In the genomic region with DNA sequence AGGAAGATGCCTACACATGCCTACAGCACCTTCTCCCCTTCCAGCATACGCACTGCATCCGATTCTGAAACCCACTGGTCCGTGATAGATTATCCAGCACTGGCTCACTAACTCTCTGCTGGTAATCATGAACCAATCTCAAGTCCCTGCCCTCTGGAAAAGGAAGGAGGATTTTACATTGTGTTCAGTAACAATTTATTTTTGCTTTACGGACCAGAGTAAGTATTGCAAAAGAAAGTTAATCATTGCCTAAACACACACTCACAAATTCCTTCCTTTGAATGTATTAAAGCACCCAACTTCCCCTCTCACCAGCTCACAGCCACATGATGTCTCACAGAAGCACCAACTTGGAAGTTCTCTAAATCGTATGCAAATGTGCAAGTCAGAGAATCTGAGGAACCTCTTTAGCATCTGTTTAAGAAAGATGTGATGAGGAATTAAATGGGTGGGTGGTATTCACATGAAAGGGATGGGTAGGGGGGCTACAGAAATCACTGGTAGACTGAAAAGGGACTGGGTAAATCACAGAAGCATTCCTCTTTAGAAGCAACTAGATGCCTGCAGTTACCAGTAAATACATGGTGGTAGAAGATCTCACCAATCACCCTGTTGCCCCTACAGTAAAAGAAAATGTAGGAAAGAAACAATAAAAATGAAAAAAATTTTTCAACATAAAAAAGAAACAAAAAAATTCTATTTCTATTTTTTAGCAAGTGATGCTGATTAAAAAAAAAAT, we compare ENCODE assay signal across 10 cellular contexts. TPM values are rescaled to one million over a fixed set of nuclear protein-coding genes. Genes with fewer than 3 reads are reported as not detected.
DNase-seq lines count a peak whose midpoint lies in the region; ATAC-seq, FAIRE-seq and TF ChIP-seq lines count a peak whose summit lies in the region.
"Had no signal": no experiment of that assay in that cellular context is flagged by ENCODE, and none has a peak within 500 bp of the region (broad histone marks: within the 10 kb centered on the region; RNA-seq: fewer than 3 reads in every experiment).

No MANE protein-coding gene starts in this region.

- TF ChIP-seq CTCF in GM12878 (IDR thresholded peaks at IDR 0.05 in 2 of 3, conservative IDR thresholded peaks at IDR 0.05 in 1 of 3; ENCODE audit: control insufficient read depth in 2 of 3, extremely low read depth in 1 of 3, insufficient read depth in 1 of 3, low read depth in 3 of 3, low read length in 3 of 3), result no peak
- TF ChIP-seq CTCF in left lung (IDR thresholded peaks at IDR 0.05), result no peak
- TF ChIP-seq CTCF in upper lobe of left lung (IDR thresholded peaks at IDR 0.05), result no peak
- TF ChIP-seq CTCF in D721Med (IDR thresholded peaks at IDR 0.05; ENCODE audit: insufficient read depth, missing control alignments), result no peak

- H3K36me3 ChIP-seq in GM12878 (ENCODE audit: control insufficient read depth in 2 of 2, insufficient read depth in 2 of 2, low read length in 1 of 2) (no peaks in the 10 kb centered on the region), left lung (no peaks in the 10 kb centered on the region), upper lobe of left lung (no peaks in the 10 kb centered on the region)

- H3K27me3 ChIP-seq in GM12878 (replicated peaks in 1 of 2; ENCODE audit: control insufficient read depth in 2 of 2, insufficient read depth in 2 of 2, low read length in 1 of 2), result no peaks in the 10 kb centered on the region; a peak in 2 of 4 replicates
- H3K27me3 ChIP-seq in left lung, result no peaks in the 10 kb centered on the region
- H3K27me3 ChIP-seq in upper lobe of left lung, result no peaks in the 10 kb centered on the region

- H3K27ac ChIP-seq in GM12878 (ENCODE audit: control insufficient read depth, insufficient read depth), result no peak overlapping the region
- H3K27ac ChIP-seq in left lung, result peak overlapping the region; percentile 82 to 83
- H3K27ac ChIP-seq in upper lobe of left lung, result peak overlapping the region; percentile 43 to 79 (median 74)

- H3K9ac ChIP-seq in GM12878 (ENCODE audit: control insufficient read depth, insufficient read depth, low read length), result no peak overlapping the region

- no TSS peak for BruUV-seq in GM12878 (replicated peaks; lab: Mats Ljungman, UMichigan)

- H3K9me3 ChIP-seq in GM12878 (replicated peaks; ENCODE audit: control insufficient read depth, insufficient read depth, low read length) (no peaks in the 10 kb centered on the region), left lung (no peaks in the 10 kb centered on the region), upper lobe of left lung (no peaks in the 10 kb centered on the region)

- no peaks in the 10 kb centered on the region for H4K20me1 ChIP-seq in GM12878 (ENCODE audit: control insufficient read depth, insufficient read depth)

- H3K79me2 ChIP-seq in GM12878 (ENCODE audit: control insufficient read depth, insufficient read depth, low read length), result no peaks in the 10 kb centered on the region

- no peak overlapping the region for H3K27ac Mint-ChIP-seq in activated naive CD4-positive, alpha-beta T cell treated with anti-CD3 and anti-CD28 coated beads for 36 hours
- H3K27ac Mint-ChIP-seq: IgD-negative memory B cell had no signal

- FAIRE-seq in GM12878 (lab: Jason Lieb, UNC) (no peak), D721Med (lab: Jason Lieb, UNC) (no peak)

- in situ Hi-C loops in GM12878 (cut with MboI), result no loop called here

- CTCF ChIA-PET in activated naive CD4-positive, alpha-beta T cell treated with anti-CD3 and anti-CD28 coated beads for 36 hours (lab: Charles Lee), result interaction anchor here (0.6 to 2.2 kb wide), 3 partner anchors 8 to 1620 kb away, joined by 3 to 12 read pairs (median 4); partner anchors contain the start of gene GNAQ
- CTCF ChIA-PET in GM12878 (lab: Yijun Ruan, JAX), result interaction anchor here (1.0 to 2.1 kb wide), 2 partner anchors 13 to 46 kb away, joined by 3 to 11 read pairs; no protein-coding TSS in a partner anchor

- RAD21 ChIA-PET in GM12878 (lab: Charles Lee; ENCODE audit: unreplicated experiment), result interaction anchor here (1.0 to 1.6 kb wide), 5 partner anchors 16 to 74 kb away, joined by 3 to 4 read pairs (median 3); no protein-coding TSS in a partner anchor

- peaks cover 7% of the 10 kb centered on the region for H3K36me3 Mint-ChIP-seq in activated naive CD4-positive, alpha-beta T cell treated with anti-CD3 and anti-CD28 coated beads for 36 hours (ENCODE audit: low read depth)
- H3K36me3 Mint-ChIP-seq: IgD-negative memory B cell had no signal

- H3K4me2 ChIP-seq in GM12878 (ENCODE audit: control insufficient read depth, insufficient read depth), result no peak overlapping the region

- DNase-seq in activated naive CD4-positive, alpha-beta T cell treated with anti-CD3 and anti-CD28 coated beads for 36 hours, result peak; percentile 34
- no peak for DNase-seq in activated naive CD4-positive, alpha-beta T cell treated with Interleukin-2 at 50 U/mL for 16 hours
- DNase-seq in GM12878 (ENCODE audit: low read depth, low spot score) (no peak), left lung (peak in 1 of 2 donors; percentile 60), upper lobe of left lung (peak in 1 of 2 donors; percentile 73), DMS114 treated with DMSO at 0.1 percent for 48 hours (lab: John Stamatoyannopoulos, UW; ENCODE audit: unreplicated experiment) (no peak), cortex of kidney (lab: John Stamatoyannopoulos, UW) (no peak), D721Med (ENCODE audit: insufficient read length, low spot score) (no peak)
- DNase-seq: cerebellar nuclear complex had no signal

- H3K27me3 Mint-ChIP-seq in activated naive CD4-positive, alpha-beta T cell treated with anti-CD3 and anti-CD28 coated beads for 36 hours (ENCODE audit: low read depth), result no peaks in the 10 kb centered on the region

- no peak overlapping the region for H2AFZ ChIP-seq in GM12878 (ENCODE audit: control insufficient read depth, low read depth, low read length)

- no peaks in the 10 kb centered on the region for H3K9me3 Mint-ChIP-seq in activated naive CD4-positive, alpha-beta T cell treated with anti-CD3 and anti-CD28 coated beads for 36 hours
- H3K9me3 Mint-ChIP-seq: IgD-negative memory B cell had no signal

- WGBS in GM12878 (ENCODE audit: insufficient coverage, insufficient replicate concordance, low lambda C conversion rate, missing lambda C conversion rate), result 3% methylated on average over 5 of the region's 5 CpGs
- WGBS in upper lobe of left lung, 2 donors, result 17 to 26% methylated on average over 5 of the region's 5 CpGs

- 0 out of 4 replicates have a peak, but pooled peaks of 1 of the 2 experiments have one; percentile 11 for TF ChIP-seq EP300 in GM12878 (IDR thresholded peaks at IDR 0.05; ENCODE audit: borderline replicate concordance in 1 of 2, control insufficient read depth in 1 of 2, low read depth in 2 of 2, low read length in 2 of 2)
- peak in 1 of 4 donors; percentile 80 for TF ChIP-seq EP300 in upper lobe of left lung (IDR thresholded peaks at IDR 0.05)

- intact Hi-C loops in activated naive CD4-positive, alpha-beta T cell treated with anti-CD3 and anti-CD28 coated beads for 36 hours (cut with micrococcal nuclease), result no loop called here
- intact Hi-C loops in GM12878 (cut with micrococcal nuclease; ENCODE audit: unreplicated experiment) (no loop called here), left lung (cut with DNase I) (no loop called here)

- TF ChIP-seq RAD21 in GM12878 (IDR thresholded peaks at IDR 0.05; ENCODE audit: insufficient read depth, low read depth, low read length), result no peak

- POLR2A ChIA-PET in GM12878 (lab: Charles Lee), result interaction anchor here (0.6 kb wide), 2 partner anchors 8 to 62 kb away, joined by 3 to 4 read pairs; no protein-coding TSS in a partner anchor

- ATAC-seq in GM12878, result peak; percentile 54
- ATAC-seq in left lung, result peak; percentile 75
- ATAC-seq in upper lobe of left lung (ENCODE audit: low FRiP score in 2 of 2), result peak; percentile 86 to 91

- SMC1A ChIA-PET in GM12878 (lab: Charles Lee; ENCODE audit: uncharacterized antibody, unreplicated experiment), result interaction anchor here (1.0 to 4.5 kb wide), 4 partner anchors 12 to 253 kb away, joined by 3 to 26 read pairs (median 8); no protein-coding TSS in a partner anchor

- H3K4me1 ChIP-seq in GM12878 (ENCODE audit: control insufficient read depth, insufficient read depth, low read length), result no peaks in the 10 kb centered on the region
- H3K4me1 ChIP-seq in left lung, result peaks cover 42 to 96% of the 10 kb centered on the region in 2 donors
- H3K4me1 ChIP-seq in upper lobe of left lung, result peaks cover 64 to 93% (median 79%) of the 10 kb centered on the region in 4 donors

- H3K4me3 Mint-ChIP-seq in activated naive CD4-positive, alpha-beta T cell treated with anti-CD3 and anti-CD28 coated beads for 36 hours, result peak overlapping the region; percentile 4
- H3K4me3 Mint-ChIP-seq: IgD-negative memory B cell had no signal

- no peak for TF ChIP-seq POLR2A in GM12878 (IDR thresholded peaks at IDR 0.05; ENCODE audit: low read depth, low read length)
- TF ChIP-seq POLR2A in upper lobe of left lung (IDR thresholded peaks at IDR 0.05), result peak in 2 of 4 donors; percentile 10 to 68

- H3K4me3 ChIP-seq in GM12878 (no peak overlapping the region), left lung (peak overlapping the region in 1 of 2 donors; percentile 12), upper lobe of left lung (peak overlapping the region in 2 of 4 donors; percentile 19 to 23)

- H3K4me1 Mint-ChIP-seq in activated naive CD4-positive, alpha-beta T cell treated with anti-CD3 and anti-CD28 coated beads for 36 hours (ENCODE audit: low read depth), result peaks cover 65% of the 10 kb centered on the region

TF ChIP-seq in GM12878, 131 proteins besides CTCF, POLR2A, EP300 and RAD21 (continues in another document):
- TF ChIP-seq ATF7 (IDR thresholded peaks at IDR 0.05; ENCODE audit: low read depth), result peak; percentile 30; the same call in 1 of the 2 replicates

RNA-seq across cellular contexts. Expression of gene GNAQ, which starts 8.4 kb away (rescaled TPM):
- total RNA-seq in activated naive CD4-positive, alpha-beta T cell treated with anti-CD3 and anti-CD28 coated beads for 36 hours, result 10 to 100 TPM; 22.4 to 22.7 TPM
- 53.9 and 71.0 TPM in 2 replicates for total RNA-seq in GM12878 (2013; cell fraction: nucleolus; rRNA removed)
- total RNA-seq in GM12878 (2014; rRNA removed) (0.16 and 0.40 TPM in 2 replicates), GM12878 (2014; rRNA removed; fragmentation: Illumina TruSeq; extraction: Trizol) (0.31 and 0.37 TPM in 2 replicates), GM12878 (2021) (1.0 and 1.1 TPM in 2 replicates), left lung (10 to 100 TPM; 82.1 to 95.5 TPM), upper lobe of left lung (100 to 1,000 TPM in 3 of 6 donors, 10 to 100 TPM in 3; 50.3 to 117 (median 94.3) TPM)
- 0.05 TPM for polyA plus RNA-seq in GM12878 (2011; ENCODE audit: low read depth)
- polyA plus RNA-seq in GM12878 (2011; rRNA removed) (47.2 and 61.4 TPM in 2 replicates), GM12878 (2014; fragmentation: Illumina TruSeq; extraction: Trizol) (1.1 and 1.3 TPM in 2 replicates), GM12878 (2014; fragmentation: Nextera tagmentation; extraction: Ambion mirVana) (under 1 TPM; 0.15 to 0.50 TPM), GM12878 (2014; rRNA removed) (0.41 and 1.0 TPM in 2 replicates), GM12878 (2016; fragmentation: Nextera tagmentation; extraction: Ambion mirVana) (under 1 TPM; 0.32 to 0.48 TPM)
- 14.2 and 18.8 TPM in 2 replicates for polyA plus RNA-seq in GM12878 (2011; cell fraction: cytosol; rRNA removed)
- 81.8 and 82.7 TPM in 2 replicates for polyA plus RNA-seq in GM12878 (2011; cell fraction: nucleus; rRNA removed)
- polyA plus RNA-seq in GM12878 (2012), result 0.04 TPM in 2 replicates
- 37.2 and 134 TPM in 2 replicates for polyA minus RNA-seq in GM12878 (2011; rRNA and poly(A)+ RNA removed)
- polyA minus RNA-seq in GM12878 (2011; cell fraction: cytosol; rRNA and poly(A)+ RNA removed), result 16.3 and 19.9 TPM in 2 replicates
- 17.2 and 28.0 TPM in 2 replicates for polyA minus RNA-seq in GM12878 (2011; cell fraction: nucleus; rRNA and poly(A)+ RNA removed)
